1 cellular context compared by ENCODE assay signal in the genomic region with DNA sequence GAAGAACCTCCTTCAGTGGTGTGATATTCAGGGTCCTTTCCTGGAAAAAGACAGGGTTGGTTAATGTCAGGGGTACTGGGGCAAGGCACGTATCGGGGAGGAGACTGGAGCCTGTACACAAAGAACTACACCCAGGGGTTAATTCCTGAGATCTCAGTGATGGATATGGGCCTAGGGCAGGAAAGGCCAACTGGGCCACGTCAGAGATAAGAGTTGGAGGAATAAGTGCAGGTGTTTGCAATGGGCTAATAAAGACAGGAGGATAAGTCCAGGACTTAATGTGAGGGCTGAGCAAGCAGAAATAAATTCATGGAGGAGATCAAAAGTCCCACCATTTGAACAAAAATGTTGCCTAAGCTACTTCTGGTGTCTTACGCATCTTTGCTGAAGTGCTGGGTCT.
TF ChIP-seq lines count a peak whose summit lies in the region.

No MANE protein-coding gene starts in this region.

TF ChIP-seq in HepG2, 621 proteins besides CTCF, POLR2A, EP300 and RAD21 (continued from another document):
- TF ChIP-seq, protein P1, sequence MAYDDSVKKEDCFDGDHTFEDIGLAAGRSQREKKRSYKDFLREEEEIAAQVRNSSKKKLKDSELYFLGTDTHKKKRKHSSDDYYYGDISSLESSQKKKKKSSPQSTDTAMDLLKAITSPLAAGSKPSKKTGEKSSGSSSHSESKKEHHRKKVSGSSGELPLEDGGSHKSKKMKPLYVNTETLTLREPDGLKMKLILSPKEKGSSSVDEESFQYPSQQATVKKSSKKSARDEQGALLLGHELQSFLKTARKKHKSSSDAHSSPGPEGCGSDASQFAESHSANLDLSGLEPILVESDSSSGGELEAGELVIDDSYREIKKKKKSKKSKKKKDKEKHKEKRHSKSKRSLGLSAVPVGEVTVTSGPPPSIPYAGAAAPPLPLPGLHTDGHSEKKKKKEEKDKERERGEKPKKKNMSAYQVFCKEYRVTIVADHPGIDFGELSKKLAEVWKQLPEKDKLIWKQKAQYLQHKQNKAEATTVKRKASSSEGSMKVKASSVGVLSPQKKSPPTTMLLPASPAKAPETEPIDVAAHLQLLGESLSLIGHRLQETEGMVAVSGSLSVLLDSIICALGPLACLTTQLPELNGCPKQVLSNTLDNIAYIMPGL (CRISPR knock-in tag; IDR thresholded peaks at IDR 0.05; ENCODE audit: borderline replicate concordance in 1 of 2, low read depth in 1 of 2) = no peak
- TF ChIP-seq ZNF230 (CRISPR knock-in tag; IDR thresholded peaks at IDR 0.05) (no peak), PRMT3 (CRISPR knock-in tag; IDR thresholded peaks at IDR 0.05; ENCODE audit: borderline replicate concordance, low read depth) (no peak)
